In the genomic region with DNA sequence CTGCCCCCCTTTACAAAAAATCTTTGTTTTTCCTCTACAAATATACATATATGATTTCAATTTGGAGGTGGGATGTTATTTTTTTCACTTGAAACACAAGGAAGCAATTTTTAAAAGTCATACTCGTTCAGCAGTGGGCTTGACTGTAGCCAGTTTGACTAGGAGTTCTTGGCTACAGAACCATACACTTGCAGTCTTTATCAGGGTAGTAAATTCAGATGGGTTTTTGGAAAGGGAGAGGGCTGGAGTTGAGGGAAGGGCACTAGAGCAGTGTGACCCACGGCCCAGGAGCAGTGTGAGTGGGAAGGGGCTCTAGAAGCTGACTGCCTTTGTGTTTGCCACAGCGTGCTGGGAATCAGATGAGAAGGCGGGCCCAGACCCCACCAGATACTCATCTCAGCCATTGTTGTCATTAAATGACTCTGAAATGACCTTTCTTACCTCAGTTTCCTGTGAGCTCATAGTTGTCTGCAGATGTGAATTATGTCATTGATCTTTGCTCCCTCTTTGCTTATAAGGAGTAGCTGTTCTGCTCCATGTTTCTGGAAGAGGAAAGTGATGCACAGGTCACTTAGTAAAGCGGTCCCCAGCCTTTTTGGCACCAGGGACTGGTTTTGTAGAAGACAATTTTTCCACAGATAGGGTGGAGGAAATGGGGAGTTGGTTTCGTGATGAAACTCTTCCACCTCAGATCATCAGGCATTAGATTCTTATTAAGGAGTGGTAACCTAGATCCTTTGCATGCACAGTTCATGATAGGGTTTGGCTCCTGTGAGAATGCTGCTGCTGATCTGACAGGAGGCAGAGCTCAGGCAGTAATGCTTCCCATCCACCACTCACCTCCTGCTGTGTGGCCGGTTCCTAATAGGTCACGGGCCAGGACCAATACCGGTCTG, we compare ENCODE assay signal across 8 cellular contexts.
A peak's percentile ranks its signal among the peaks of the same experiment; 100 is the strongest.
DNase-seq lines count a peak whose midpoint lies in the region; ATAC-seq, FAIRE-seq and TF ChIP-seq lines count a peak whose summit lies in the region.

No MANE protein-coding gene starts in this region.

- DNase-seq in activated gamma-delta T cell treated with Interleukin-2 at 50 U/mL for 16 hours (peak; percentile 21), activated gamma-delta T cell (lab: John Stamatoyannopoulos, UW) (no peak), kidney (no peak), retina (no peak), NCI-H1092 (lab: John Stamatoyannopoulos, UW) (no peak), ureter (ENCODE audit: low spot score) (no peak)
- peak; percentile 67 for DNase-seq in activated naive CD4-positive, alpha-beta T cell treated with Interleukin-2 at 50 U/mL for 16 hours
- peak; percentile 41 to 64 for DNase-seq in stimulated activated naive CD8-positive, alpha-beta T cell treated with anti-CD3 and anti-CD28 coated beads, Interleukin-15, amount 100 ng/mL, for 72 hours

- H3K36me3 ChIP-seq in kidney (ENCODE audit: control insufficient read depth in 1 of 2, insufficient read depth in 2 of 2, low read length in 2 of 2): no peaks in the 10 kb centered on the region

- peaks cover 95% of the 10 kb centered on the region for H3K4me1 Mint-ChIP-seq in stimulated activated naive CD8-positive, alpha-beta T cell treated with anti-CD3 and anti-CD28 coated beads, Interleukin-15, amount 100 ng/mL, for 72 hours

- no peaks in the 10 kb centered on the region for H3K27me3 Mint-ChIP-seq in stimulated activated naive CD8-positive, alpha-beta T cell treated with anti-CD3 and anti-CD28 coated beads, Interleukin-15, amount 100 ng/mL, for 72 hours

- H3K27ac ChIP-seq in kidney (ENCODE audit: low read depth in 2 of 2, low read length in 2 of 2): peak overlapping the region; percentile 94

- peak overlapping the region; percentile 76 to 84 for H3K4me3 Mint-ChIP-seq in stimulated activated naive CD8-positive, alpha-beta T cell treated with anti-CD3 and anti-CD28 coated beads, Interleukin-15, amount 100 ng/mL, for 72 hours

- no peak for TF ChIP-seq CTCF in kidney (IDR thresholded peaks at IDR 0.05; ENCODE audit: borderline replicate concordance, extremely low read depth, insufficient read depth)

- peak overlapping the region; percentile 21 to 72 for H3K9ac ChIP-seq in kidney (ENCODE audit: low read length in 2 of 2)

- peaks cover 0 to 10% of the 10 kb centered on the region in 2 donors for H3K9me3 Mint-ChIP-seq in stimulated activated naive CD8-positive, alpha-beta T cell treated with anti-CD3 and anti-CD28 coated beads, Interleukin-15, amount 100 ng/mL, for 72 hours

- H3K4me3 ChIP-seq in kidney (ENCODE audit: low read length in 2 of 2): peak overlapping the region; percentile 6 to 11

- ATAC-seq in stimulated activated naive CD8-positive, alpha-beta T cell treated with anti-CD3 and anti-CD28 coated beads, Interleukin-15, amount 100 ng/mL, for 72 hours: peak; percentile 51

- intact Hi-C loops in kidney (cut with DNase I): no loop called here

- no peak for FAIRE-seq in kidney (lab: Jason Lieb, UNC)

- peaks cover 71 to 86% of the 10 kb centered on the region in 2 donors for H3K4me1 ChIP-seq in kidney (ENCODE audit: control insufficient read depth in 1 of 2, insufficient read depth in 1 of 2, low read depth in 1 of 2, low read length in 2 of 2)

- no peaks in the 10 kb centered on the region for H3K9me3 ChIP-seq in kidney (ENCODE audit: control insufficient read depth in 1 of 2, low read length in 2 of 2)

- peak overlapping the region; percentile 99 for H3K27ac Mint-ChIP-seq in stimulated activated naive CD8-positive, alpha-beta T cell treated with anti-CD3 and anti-CD28 coated beads, Interleukin-15, amount 100 ng/mL, for 72 hours

Comparison
In these comparisons a context has a peak if more than half of its experiments do, and no peak if none do; other contexts are left out.
1. DNase-seq: peak in activated gamma-delta T cell treated with Interleukin-2 at 50 U/mL for 16 hours (single experiment), activated naive CD4-positive, alpha-beta T cell treated with Interleukin-2 at 50 U/mL for 16 hours (single experiment) and stimulated activated naive CD8-positive, alpha-beta T cell treated with anti-CD3 and anti-CD28 coated beads, Interleukin-15, amount 100 ng/mL, for 72 hours (2 of 2); none in activated gamma-delta T cell (single experiment), kidney (single experiment), retina (single experiment), NCI-H1092 (single experiment) and ureter (single experiment).